17 cellular contexts compared by ENCODE assay signal in genomic region chr3:5309181-5309580, GRCh38.
DNase-seq lines count a peak whose midpoint lies in the region; ATAC-seq, FAIRE-seq and TF ChIP-seq lines count a peak whose summit lies in the region.
"Had no signal": no experiment of that assay in that cellular context is flagged by ENCODE, and none has a peak within 500 bp of the region (broad histone marks: within the 10 kb centered on the region; RNA-seq: fewer than 3 reads in every experiment).

No MANE protein-coding gene starts in this region.

- H2BK15ac ChIP-seq in IMR-90 (ENCODE audit: low read depth, low read length): no peak overlapping the region

- no peak overlapping the region for H2AK5ac ChIP-seq in IMR-90 (ENCODE audit: low read depth, low read length)

- H3K4me3 ChIP-seq in A549: no peak overlapping the region
- no peak overlapping the region for H3K4me3 ChIP-seq in IMR-90 (ENCODE audit: insufficient read depth, low read depth, low read length)
- no peak overlapping the region for H3K4me3 ChIP-seq in astrocyte of the cerebellum (ENCODE audit: low read depth, low read length)
- no peak overlapping the region for H3K4me3 ChIP-seq in foreskin fibroblast (ENCODE audit: low read depth in 1 of 2, low read length in 2 of 2)
- no peak overlapping the region for H3K4me3 ChIP-seq in Karpas-422 (ENCODE audit: low read length)
- no peak overlapping the region for H3K4me3 ChIP-seq in breast epithelium
- H3K4me3 ChIP-seq: BLaER1, GM23248 had no signal

- POLR2A ChIA-PET in A549 (lab: Yijun Ruan, JAX) (no interaction called here), IMR-90 (lab: Charles Lee; ENCODE audit: unreplicated experiment) (no interaction called here)

- H3K4me2 ChIP-seq in A549: peak overlapping the region; percentile 23; the same call in 1 of the 3 replicates
- no peak overlapping the region for H3K4me2 ChIP-seq in IMR-90 (ENCODE audit: low read depth, low read length)
- no peak overlapping the region for H3K4me2 ChIP-seq in Karpas-422 (ENCODE audit: low read depth, low read length, poor library complexity, severe bottlenecking)
- H3K4me2 ChIP-seq: BLaER1 had no signal

- H3K79me2 ChIP-seq in Karpas-422 (ENCODE audit: low read length): no peaks in the 10 kb centered on the region

- FAIRE-seq in A549 (lab: Jason Lieb, UNC): no peak
- FAIRE-seq: H54 had no signal

- H4K20me1 ChIP-seq in IMR-90 (ENCODE audit: insufficient read depth, low read length) (no peaks in the 10 kb centered on the region), Karpas-422 (ENCODE audit: insufficient read depth, low read depth, low read length) (no peaks in the 10 kb centered on the region)
- H4K20me1 ChIP-seq: BLaER1 had no signal

- H3K18ac ChIP-seq in IMR-90 (ENCODE audit: low read depth, low read length): no peak overlapping the region

- H2BK5ac ChIP-seq in IMR-90 (ENCODE audit: low read depth, low read length, poor library complexity, severe bottlenecking): no peak overlapping the region

- H2BK120ac ChIP-seq in IMR-90 (ENCODE audit: low read depth, low read length): no peak overlapping the region

- no peak overlapping the region for H3K56ac ChIP-seq in IMR-90 (ENCODE audit: extremely low read depth, insufficient read depth, low read length)

- no peak overlapping the region for H4K8ac ChIP-seq in IMR-90 (ENCODE audit: low read depth in 2 of 2, low read length in 2 of 2)

- H3K9me2 ChIP-seq in Karpas-422 (replicated peaks; ENCODE audit: insufficient read depth, low read length): no peaks in the 10 kb centered on the region

- H3K23ac ChIP-seq in IMR-90 (ENCODE audit: low read depth, low read length): no peak overlapping the region

- H3K27ac ChIP-seq in A549 (0 out of 6 replicates have a peak overlapping the region, but pooled peaks of 1 of the 2 experiments have one; percentile 8), IMR-90 (ENCODE audit: insufficient read depth, low read length) (no peak overlapping the region), Karpas-422 (ENCODE audit: low read length) (no peak overlapping the region), breast epithelium (no peak overlapping the region)
- H3K27ac ChIP-seq: BLaER1, GM23248 had no signal

- H3K9me1 ChIP-seq in IMR-90 (ENCODE audit: insufficient read depth, low read length): no peaks in the 10 kb centered on the region

- no peak overlapping the region for H4K5ac ChIP-seq in IMR-90 (ENCODE audit: low read depth, low read length)

- H2AK9ac ChIP-seq in IMR-90 (replicated peaks; ENCODE audit: low read depth, low read length, poor library complexity): no peak overlapping the region

- no peak for DNase-seq in A549 (ENCODE audit: low read depth in 1 of 2, low spot score in 1 of 2)
- DNase-seq in IMR-90: peak; percentile 45
- DNase-seq in astrocyte of the cerebellum (ENCODE audit: low read depth): peak; percentile 49
- DNase-seq in kidney tubule cell (ENCODE audit: low spot score): peak; percentile 44
- DNase-seq in foreskin fibroblast: no peak
- DNase-seq in Karpas-422: no peak
- no peak for DNase-seq in NCI-H1436 (lab: John Stamatoyannopoulos, UW)
- DNase-seq in breast epithelium (ENCODE audit: low spot score in 2 of 2): no peak
- DNase-seq: AML-193; Caco-2; CD8-positive, alpha-beta memory T cell; DND-41; GF-D8; GM23248 had no signal

- TF ChIP-seq EP300 in A549 (IDR thresholded peaks at IDR 0.05): no peak

- intact Hi-C loops in IMR-90 (cut with micrococcal nuclease): no loop called here
- intact Hi-C loops in breast epithelium (cut with DNase I; ENCODE audit: low total_unique reads): no loop called here

- H2AFZ ChIP-seq in IMR-90 (replicated peaks; ENCODE audit: low read length, poor library complexity): no peak overlapping the region
- no peak overlapping the region for H2AFZ ChIP-seq in Karpas-422 (ENCODE audit: low read length)
- H2AFZ ChIP-seq: GM23248 had no signal

- TF ChIP-seq RAD21 in A549 (conservative IDR thresholded peaks at IDR 0.05 in 1 of 2, IDR thresholded peaks at IDR 0.05 in 1 of 2) (no peak), IMR-90 (IDR thresholded peaks at IDR 0.05; ENCODE audit: low read length) (no peak)

- H3K4me1 ChIP-seq in A549 (peaks cover 17% of the 10 kb centered on the region), IMR-90 (ENCODE audit: control insufficient read depth, insufficient read depth, low read length) (no peaks in the 10 kb centered on the region), Karpas-422 (ENCODE audit: low read length) (no peaks in the 10 kb centered on the region), breast epithelium (no peaks in the 10 kb centered on the region)

- H3K36me3 ChIP-seq in IMR-90 (ENCODE audit: control insufficient read depth, insufficient read depth, low read length) (no peaks in the 10 kb centered on the region), Karpas-422 (ENCODE audit: insufficient read depth, low read length) (no peaks in the 10 kb centered on the region), breast epithelium (no peaks in the 10 kb centered on the region)
- H3K36me3 ChIP-seq: BLaER1 had no signal

- no peaks in the 10 kb centered on the region for H3K27me3 ChIP-seq in IMR-90 (ENCODE audit: control insufficient read depth, insufficient read depth, low read length)
- H3K27me3 ChIP-seq in Karpas-422 (ENCODE audit: low read length): no peaks in the 10 kb centered on the region
- no peaks in the 10 kb centered on the region for H3K27me3 ChIP-seq in breast epithelium
- H3K27me3 ChIP-seq: BLaER1 had no signal

- CTCF ChIA-PET in A549 (lab: Yijun Ruan, JAX) (no interaction called here), IMR-90 (lab: Yijun Ruan, JAX) (no interaction called here)

- 60% methylated on average over 4 of the region's 4 CpGs for WGBS in A549 (ENCODE audit: missing lambda C conversion rate)
- WGBS in IMR-90 (ENCODE audit: extremely low coverage in 2 of 2, insufficient read length in 1 of 2), 2 experiments: no CpG with 5 or more reads among the region's 4 CpGs

- H3K9ac ChIP-seq in IMR-90 (ENCODE audit: low read depth, low read length) (no peak overlapping the region), Karpas-422 (ENCODE audit: low read length) (no peak overlapping the region)
- H3K9ac ChIP-seq: BLaER1, GM23248 had no signal

- dilution Hi-C loops in IMR-90 (cut with HindIII; ENCODE audit: low sequenced_read_pairs, unreplicated experiment): no loop called here

- H3K9me3 ChIP-seq in A549 (no peaks in the 10 kb centered on the region), IMR-90 (ENCODE audit: control insufficient read depth, insufficient read depth, low read length) (no peaks in the 10 kb centered on the region), Karpas-422 (ENCODE audit: low read length) (no peaks in the 10 kb centered on the region), breast epithelium (no peaks in the 10 kb centered on the region)
- H3K9me3 ChIP-seq: BLaER1, Caco-2 had no signal

- H3K79me1 ChIP-seq in IMR-90 (ENCODE audit: low read depth in 1 of 2, low read length in 2 of 2): no peaks in the 10 kb centered on the region

- no peak for TF ChIP-seq POLR2A in A549 (IDR thresholded peaks at IDR 0.05; ENCODE audit: low read length)
- TF ChIP-seq POLR2A in IMR-90 (IDR thresholded peaks at IDR 0.05; ENCODE audit: low read depth, low read length): no peak
- TF ChIP-seq POLR2A in breast epithelium (IDR thresholded peaks at IDR 0.05): no peak

- no peak overlapping the region for H3K4ac ChIP-seq in IMR-90 (ENCODE audit: low read depth, low read length)

- no peak overlapping the region for H2BK20ac ChIP-seq in IMR-90 (ENCODE audit: low read depth, low read length)

- no peak overlapping the region for H3K14ac ChIP-seq in IMR-90 (replicated peaks; ENCODE audit: low read depth, low read length)

- no peak overlapping the region for H4K91ac ChIP-seq in IMR-90 (ENCODE audit: insufficient read depth, low read depth, low read length)

- BruUV-seq in IMR-90 (replicated peaks; lab: Mats Ljungman, UMichigan): no TSS peak

- ATAC-seq in A549 (no peak), IMR-90 (ENCODE audit: low read depth) (peak; percentile 14; the same call in 1 of the 2 replicates)
- ATAC-seq: HCT116 had no signal

- in situ Hi-C loops in IMR-90 (cut with MboI; ENCODE audit: low sequenced_read_pairs): no loop called here
- in situ Hi-C loops in astrocyte of the cerebellum (cut with HindIII; ENCODE audit: low sequenced_read_pairs): no loop called here

- no peak for TF ChIP-seq CTCF in A549 (IDR thresholded peaks at IDR 0.05)
- TF ChIP-seq CTCF in IMR-90 (conservative IDR thresholded peaks at IDR 0.05; ENCODE audit: low read depth, low read length): no peak
- no peak for TF ChIP-seq CTCF in astrocyte of the cerebellum (IDR thresholded peaks at IDR 0.05; ENCODE audit: low read depth, low read length, missing control alignments)
- no peak for TF ChIP-seq CTCF in foreskin fibroblast (IDR thresholded peaks at IDR 0.05; ENCODE audit: low read depth, low read length)
- TF ChIP-seq CTCF in breast epithelium (IDR thresholded peaks at IDR 0.05): no peak

TF ChIP-seq in A549, 52 proteins besides CTCF, POLR2A, EP300 and RAD21 (continues in another document):
- TF ChIP-seq USF2 (IDR thresholded peaks at IDR 0.05) (no peak), JUN (IDR thresholded peaks at IDR 0.05) (no peak), FOSB (CRISPR knock-in tag; IDR thresholded peaks at IDR 0.05) (no peak)

TF ChIP-seq in IMR-90, 13 proteins besides CTCF, POLR2A, EP300 and RAD21:
- TF ChIP-seq NFE2L2 (IDR thresholded peaks at IDR 0.05; ENCODE audit: low read depth, low read length): no peak
- TF ChIP-seq USF2 (IDR thresholded peaks at IDR 0.05; ENCODE audit: low read depth, low read length): no peak
- TF ChIP-seq SMC3 (IDR thresholded peaks at IDR 0.05; ENCODE audit: low read depth, low read length): no peak
- no peak for TF ChIP-seq BHLHE40 (IDR thresholded peaks at IDR 0.05; ENCODE audit: low read depth, low read length)
- no peak for TF ChIP-seq FOS (IDR thresholded peaks at IDR 0.05; ENCODE audit: low read depth, low read length)

Comparison
In these comparisons a context has a peak if more than half of its experiments do, and no peak if none do; other contexts are left out.
1. DNase-seq: peak in IMR-90 (single experiment), astrocyte of the cerebellum (single experiment) and kidney tubule cell (single experiment); none in A549 (0 of 2), foreskin fibroblast (0 of 2), Karpas-422 (single experiment), NCI-H1436 (single experiment) and breast epithelium (0 of 2).